In genomic region chr11:95299078-95299611, GRCh38 we compare ENCODE assay signal across 16 cellular contexts.
DNase-seq lines count a peak whose midpoint lies in the region; ATAC-seq lines count a peak whose summit lies in the region.
"Had no signal": no experiment of that assay in that cellular context is flagged by ENCODE, and none has a peak within 500 bp of the region (broad histone marks: within the 10 kb centered on the region; RNA-seq: fewer than 3 reads in every experiment).

No MANE protein-coding gene starts in this region.

- no peak overlapping the region for H3K9ac ChIP-seq in HUES48 (ENCODE audit: low read depth, low read length)

- 61 to 83% methylated on average over 2 to 7 of the region's 8 CpGs for WGBS in mesodermal cell (ENCODE audit: insufficient coverage in 2 of 2), 2 experiments

- H3K9me3 ChIP-seq in HUES48 (ENCODE audit: control insufficient read depth, insufficient read depth, low read length), result no peaks in the 10 kb centered on the region
- no peaks in the 10 kb centered on the region for H3K9me3 ChIP-seq in mesodermal cell (ENCODE audit: control insufficient read depth, low read length)
- H3K9me3 ChIP-seq: neutrophil, suprapubic skin had no signal

- H3K4me1 ChIP-seq in HUES48 (ENCODE audit: control insufficient read depth, insufficient read depth, low read length) (peaks cover 51% of the 10 kb centered on the region), mesodermal cell (ENCODE audit: control insufficient read depth, insufficient read depth, low read length, poor library complexity, severe bottlenecking) (peaks cover 14% of the 10 kb centered on the region)

- peak overlapping the region; percentile 7 for H3K27ac ChIP-seq in HUES48 (ENCODE audit: low read depth, low read length)
- H3K27ac ChIP-seq in mesodermal cell (ENCODE audit: low read depth, low read length, severe bottlenecking), result peak overlapping the region; percentile 50
- H3K27ac ChIP-seq: 22Rv1, HL-60, neutrophil, suprapubic skin had no signal

- peak overlapping the region; percentile 26 for H3K4me3 Mint-ChIP-seq in activated T-helper 17 cell treated with anti-CD3 and anti-CD28 coated beads, Interleukin-2, amount 50 U/mL, for 72 hours

- H3K4me3 ChIP-seq in HUES48 (ENCODE audit: low read depth, low read length) (no peak overlapping the region), mesodermal cell (ENCODE audit: extremely low read depth, insufficient read depth, low read length, poor library complexity, severe bottlenecking) (no peak overlapping the region)
- H3K4me3 ChIP-seq: suprapubic skin had no signal

- DNase-seq in NCI-H1092 treated with DMSO at 0.1 percent for 48 hours (lab: John Stamatoyannopoulos, UW) (peak; percentile 59), NCI-H1092 (lab: John Stamatoyannopoulos, UW) (no peak), DMS 273 treated with DMSO at 0.1 percent for 48 hours (lab: John Stamatoyannopoulos, UW) (no peak), CD1c-positive myeloid dendritic cell (ENCODE audit: extremely low spot score) (no peak)
- DNase-seq: activated effector memory CD4-positive, alpha-beta T cell treated with anti-CD3 and anti-CD28 coated beads, Interleukin-2, amount 50 U/mL, for 16 hours; GF-D8; NCI-H446; stimulated activated CD4-positive, alpha-beta T cell treated with anti-CD3 and anti-CD28 coated beads, Interleukin-4, amount 100 ng/mL, for 1 hour had no signal

- H3K36me3 ChIP-seq in HUES48 (ENCODE audit: control insufficient read depth, insufficient read depth, low read length) (no peaks in the 10 kb centered on the region), mesodermal cell (ENCODE audit: control insufficient read depth, insufficient read depth, low read length) (no peaks in the 10 kb centered on the region)
- H3K36me3 ChIP-seq: neutrophil, suprapubic skin had no signal

- peaks cover 6% of the 10 kb centered on the region for H3K4me1 Mint-ChIP-seq in activated T-helper 17 cell treated with anti-CD3 and anti-CD28 coated beads, Interleukin-2, amount 50 U/mL, for 72 hours

- no peaks in the 10 kb centered on the region for H3K9me3 Mint-ChIP-seq in activated T-helper 17 cell treated with anti-CD3 and anti-CD28 coated beads, Interleukin-2, amount 50 U/mL, for 72 hours

- H3K27me3 Mint-ChIP-seq in activated T-helper 17 cell treated with anti-CD3 and anti-CD28 coated beads, Interleukin-2, amount 50 U/mL, for 72 hours, result no peaks in the 10 kb centered on the region

- ATAC-seq in activated T-helper 17 cell treated with anti-CD3 and anti-CD28 coated beads, Interleukin-2, amount 50 U/mL, for 72 hours (replicated peaks), result peak; percentile 52
- no peak for ATAC-seq in GM21576 (IDR thresholded peaks at IDR 0.05; ENCODE audit: unreplicated experiment)

- no peaks in the 10 kb centered on the region for H3K27me3 ChIP-seq in HUES48 (ENCODE audit: control insufficient read depth, insufficient read depth, low read length)
- H3K27me3 ChIP-seq: neutrophil, suprapubic skin had no signal

- H3K27ac Mint-ChIP-seq in activated T-helper 17 cell treated with anti-CD3 and anti-CD28 coated beads, Interleukin-2, amount 50 U/mL, for 72 hours, result no peak overlapping the region

- no peaks in the 10 kb centered on the region for H3K36me3 Mint-ChIP-seq in activated T-helper 17 cell treated with anti-CD3 and anti-CD28 coated beads, Interleukin-2, amount 50 U/mL, for 72 hours (ENCODE audit: low read depth)
